In genomic region chr6:148780918-148781436, GRCh38 we compare ENCODE assay signal across 13 cellular contexts. TPM values are rescaled to one million over a fixed set of nuclear protein-coding genes. Genes with fewer than 3 reads are reported as not detected.
DNase-seq lines count a peak whose midpoint lies in the region; ATAC-seq and TF ChIP-seq lines count a peak whose summit lies in the region.
"Had no signal": no experiment of that assay in that cellular context is flagged by ENCODE, and none has a peak within 500 bp of the region (broad histone marks: within the 10 kb centered on the region; RNA-seq: fewer than 3 reads in every experiment).

No MANE protein-coding gene starts in this region.

- H3K27me3 ChIP-seq in CD4-positive, alpha-beta memory T cell (ENCODE audit: insufficient read depth, low read length) = no peaks in the 10 kb centered on the region
- H3K27me3 ChIP-seq: tibial artery had no signal

- ATAC-seq in GM19023 (IDR thresholded peaks at IDR 0.05; ENCODE audit: unreplicated experiment) (peak; percentile 93), HG02678 (IDR thresholded peaks at IDR 0.05; ENCODE audit: unreplicated experiment) (peak; percentile 93), HG03571 (IDR thresholded peaks at IDR 0.05; ENCODE audit: unreplicated experiment) (peak; percentile 95)

- H3K27ac ChIP-seq in CD4-positive, alpha-beta memory T cell (ENCODE audit: low read depth, low read length) = peak overlapping the region; percentile 32
- H3K27ac ChIP-seq: SK-N-MC, tibial artery had no signal

- no peaks in the 10 kb centered on the region for H3K9me3 Mint-ChIP-seq in CD4-positive, alpha-beta memory T cell
- H3K9me3 Mint-ChIP-seq in CD14-positive monocyte = peaks cover 0 to 3% (median 0%) of the 10 kb centered on the region in 7 donors
- H3K9me3 Mint-ChIP-seq: activated naive CD4-positive, alpha-beta T cell treated with anti-CD3 and anti-CD28 coated beads, Interleukin-2, amount 50 U/mL, for 24 hours had no signal

- peak overlapping the region in 1 of 2 donors; percentile 26 for H3K4me3 ChIP-seq in CD4-positive, alpha-beta memory T cell (ENCODE audit: low read length in 2 of 2)
- H3K4me3 ChIP-seq: HAP-1, SK-N-MC, tibial artery had no signal

- H3K36me3 ChIP-seq in CD4-positive, alpha-beta memory T cell (ENCODE audit: insufficient read depth, low read length) = no peaks in the 10 kb centered on the region
- H3K36me3 ChIP-seq: HAP-1, tibial artery had no signal

- H3K36me3 Mint-ChIP-seq in CD4-positive, alpha-beta memory T cell = no peaks in the 10 kb centered on the region
- no peaks in the 10 kb centered on the region for H3K36me3 Mint-ChIP-seq in CD14-positive monocyte
- H3K36me3 Mint-ChIP-seq: activated naive CD4-positive, alpha-beta T cell treated with anti-CD3 and anti-CD28 coated beads, Interleukin-2, amount 50 U/mL, for 24 hours had no signal

- no peak for DNase-seq in CD4-positive, alpha-beta memory T cell
- DNase-seq in effector CD8-positive, alpha-beta T cell (lab: John Stamatoyannopoulos, UW) = no peak
- DNase-seq in HK-2 (ENCODE audit: unreplicated experiment) (no peak), CD14-positive monocyte (ENCODE audit: low spot score) (no peak), LoVo (ENCODE audit: low spot score) (no peak)
- DNase-seq: NCI-H187 treated with DMSO at 0.1 percent for 48 hours, tibial artery had no signal

- peak overlapping the region; percentile 43 to 82 (median 70) for H3K4me3 Mint-ChIP-seq in CD4-positive, alpha-beta memory T cell
- H3K4me3 Mint-ChIP-seq in CD14-positive monocyte = peak overlapping the region in 1 of 2 donors; percentile 7
- H3K4me3 Mint-ChIP-seq: activated naive CD4-positive, alpha-beta T cell treated with anti-CD3 and anti-CD28 coated beads, Interleukin-2, amount 50 U/mL, for 24 hours had no signal

- peaks cover 22% of the 10 kb centered on the region for H3K4me1 ChIP-seq in CD4-positive, alpha-beta memory T cell (ENCODE audit: insufficient read depth, low read length)

- POLR2A ChIA-PET in CD4-positive, alpha-beta memory T cell (lab: Charles Lee; ENCODE audit: partially characterized antibody) = interaction anchor here (0.7 to 2.0 kb wide), 4 partner anchors 9 to 33 kb away, joined by 3 to 13 read pairs (median 8); partner anchors contain the start of gene UST

- H3K9me3 ChIP-seq in CD4-positive, alpha-beta memory T cell (ENCODE audit: control insufficient read depth in 1 of 2, low read length in 2 of 2) = no peaks in the 10 kb centered on the region
- H3K9me3 ChIP-seq: HAP-1, tibial artery had no signal

- peaks cover 23 to 40% (median 28%) of the 10 kb centered on the region in 4 donors for H3K4me1 Mint-ChIP-seq in CD4-positive, alpha-beta memory T cell
- peaks cover 27% of the 10 kb centered on the region for H3K4me1 Mint-ChIP-seq in CD14-positive monocyte
- H3K4me1 Mint-ChIP-seq: activated naive CD4-positive, alpha-beta T cell treated with anti-CD3 and anti-CD28 coated beads, Interleukin-2, amount 50 U/mL, for 24 hours had no signal

- H3K27ac Mint-ChIP-seq in CD4-positive, alpha-beta memory T cell = peak overlapping the region; percentile 45 to 92 (median 73)
- H3K27ac Mint-ChIP-seq in CD14-positive monocyte = no peak overlapping the region
- H3K27ac Mint-ChIP-seq: activated naive CD4-positive, alpha-beta T cell treated with anti-CD3 and anti-CD28 coated beads, Interleukin-2, amount 50 U/mL, for 24 hours had no signal

- CTCF ChIA-PET in CD4-positive, alpha-beta memory T cell (lab: Charles Lee; ENCODE audit: partially characterized antibody) = interaction anchor here (0.7 to 2.3 kb wide), 9 partner anchors 10 to 651 kb away, joined by 3 to 14 read pairs (median 4); partner anchors contain the start of gene UST

- no peak for TF ChIP-seq CTCF in CD14-positive monocyte (IDR thresholded peaks at IDR 0.05)

- H3K27me3 Mint-ChIP-seq in CD4-positive, alpha-beta memory T cell = no peaks in the 10 kb centered on the region
- H3K27me3 Mint-ChIP-seq in CD14-positive monocyte (ENCODE audit: low read depth in 3 of 3) = peaks cover 0 to 2% (median 0%) of the 10 kb centered on the region in 3 donors

- intact Hi-C loops in CD4-positive, alpha-beta memory T cell (cut with micrococcal nuclease) = loop anchor here (1.0 kb wide), 1 partner anchor 35 kb away; no protein-coding TSS in a partner anchor
- intact Hi-C loops in CD14-positive monocyte (cut with micrococcal nuclease) = no loop called here

RNA-seq across cellular contexts. Expression of gene UST, which starts 34.1 kb away (rescaled TPM):
- total RNA-seq in CD4-positive, alpha-beta memory T cell = 1 to 10 TPM; 7.0 to 7.6 TPM
- 1 to 10 TPM; 2.2 to 3.2 TPM for polyA plus RNA-seq in CD4-positive, alpha-beta memory T cell
- under 1 TPM; 0.33 to 0.48 TPM for polyA plus RNA-seq in CD14-positive monocyte

Comparison
In these comparisons a context has a peak if more than half of its experiments do, and no peak if none do; other contexts are left out.
1. H3K27ac Mint-ChIP-seq: peak in CD4-positive, alpha-beta memory T cell (7 of 7); none in CD14-positive monocyte (0 of 7).
2. Peak in every context shown above with its lines, with median percentiles within 50 percentile points of each other: ATAC-seq.